In the genomic region with DNA sequence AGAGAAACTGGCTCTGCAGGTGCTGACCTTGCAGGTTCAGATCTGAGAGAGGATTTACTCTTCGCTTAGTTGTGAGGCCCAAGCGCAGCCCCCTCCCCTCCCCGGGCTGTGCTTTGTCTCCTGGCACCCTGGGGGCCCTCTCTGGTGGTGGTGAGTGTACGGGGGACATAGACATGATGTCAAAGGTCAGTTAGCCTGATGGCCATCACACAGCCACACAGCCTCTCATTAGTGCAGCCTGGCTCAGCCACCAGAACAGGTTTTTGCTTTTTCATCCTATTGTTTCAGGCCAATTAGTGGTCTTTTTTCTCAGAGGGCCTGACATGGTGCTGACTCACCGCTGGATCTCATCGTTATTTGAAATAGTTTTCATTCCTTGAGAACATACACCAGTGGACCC, we compare ENCODE assay signal across 14 cellular contexts.
DNase-seq lines count a peak whose midpoint lies in the region; ATAC-seq and TF ChIP-seq lines count a peak whose summit lies in the region.
"Had no signal": no experiment of that assay in that cellular context is flagged by ENCODE, and none has a peak within 500 bp of the region (broad histone marks: within the 10 kb centered on the region; RNA-seq: fewer than 3 reads in every experiment).

No MANE protein-coding gene starts in this region.

- no peak overlapping the region for H2BK20ac ChIP-seq in H9 (ENCODE audit: low read depth, low read length, poor library complexity, severe bottlenecking)

- H3K9ac ChIP-seq in neuronal stem cell (ENCODE audit: low read depth, low read length, poor library complexity) = no peak overlapping the region
- no peak overlapping the region for H3K9ac ChIP-seq in H9 (ENCODE audit: extremely low read depth, insufficient read length, low read length)
- H3K9ac ChIP-seq: BLaER1 treated with 17β-estradiol and CSF1 and Interleukin-3, amounts not matched to agents 10 nM and 100 nM had no signal

- H3K27ac Mint-ChIP-seq in type B pancreatic cell (peak overlapping the region; percentile 69), H9 (no peak overlapping the region)
- H3K27ac Mint-ChIP-seq: CD4-positive, alpha-beta T cell; IgD-negative memory B cell had no signal

- H3K9me3 Mint-ChIP-seq in type B pancreatic cell (no peaks in the 10 kb centered on the region), H9 (no peaks in the 10 kb centered on the region)
- H3K9me3 Mint-ChIP-seq: CD4-positive, alpha-beta T cell had no signal

- no peak overlapping the region for H3K56ac ChIP-seq in H9 (ENCODE audit: insufficient read length, low read depth, low read length)

- H3K4me3 ChIP-seq in H7 (ENCODE audit: insufficient read depth, low read depth, low read length) = no peak overlapping the region
- H3K4me3 ChIP-seq in neuronal stem cell (ENCODE audit: low read length in 2 of 2) = no peak overlapping the region
- H3K4me3 ChIP-seq: BLaER1 treated with 17β-estradiol and CSF1 and Interleukin-3, amounts not matched to agents 10 nM and 100 nM had no signal

- H4K8ac ChIP-seq in neuronal stem cell (ENCODE audit: low read depth, low read length) = no peak overlapping the region
- H4K8ac ChIP-seq in H9 (replicated peaks; ENCODE audit: insufficient read length, low read depth, low read length) = no peak overlapping the region

- no peak overlapping the region for H2BK120ac ChIP-seq in neuronal stem cell (ENCODE audit: low read depth, low read length)
- no peak overlapping the region for H2BK120ac ChIP-seq in H9 (ENCODE audit: low read depth, low read length, poor library complexity, severe bottlenecking)

- H3K4me1 Mint-ChIP-seq in type B pancreatic cell (ENCODE audit: unreplicated experiment) = peaks cover 4% of the 10 kb centered on the region
- H3K4me1 Mint-ChIP-seq in H9 = peaks cover 9 to 21% of the 10 kb centered on the region in 2 experiments
- H3K4me1 Mint-ChIP-seq: IgD-negative memory B cell had no signal

- H3K27me3 Mint-ChIP-seq in type B pancreatic cell = no peaks in the 10 kb centered on the region
- H3K27me3 Mint-ChIP-seq in H9 (ENCODE audit: low read depth) = peaks cover 4% of the 10 kb centered on the region
- H3K27me3 Mint-ChIP-seq: CD4-positive, alpha-beta T cell had no signal

- TF ChIP-seq CTCF in type B pancreatic cell (conservative IDR thresholded peaks at IDR 0.05) (no peak), H9 (conservative IDR thresholded peaks at IDR 0.05) (no peak)

- no CpG with 5 or more reads among the region's 6 CpGs for WGBS in neuronal stem cell (ENCODE audit: extremely low coverage in 2 of 2, insufficient read length in 2 of 2, insufficient replicate concordance in 1 of 2), 2 donors
- whole genome bisulfite sequencing in H9 (ENCODE audit: extremely low coverage, insufficient read length, low lambda C conversion rate) = no CpG with 5 or more reads among the region's 6 CpGs

- H3K4me3 Mint-ChIP-seq in type B pancreatic cell = peak overlapping the region; percentile 7
- H3K4me3 Mint-ChIP-seq in H9 = no peak overlapping the region
- H3K4me3 Mint-ChIP-seq: CD4-positive, alpha-beta T cell; IgD-negative memory B cell had no signal

- H3K27ac ChIP-seq in neuronal stem cell (replicated peaks; ENCODE audit: low read length) (peak overlapping the region; percentile 72), H9 (ENCODE audit: insufficient read length, low read depth, low read length) (no peak overlapping the region)
- H3K27ac ChIP-seq: BLaER1 treated with 17β-estradiol and CSF1 and Interleukin-3, amounts not matched to agents 10 nM and 100 nM had no signal

- H2AK5ac ChIP-seq in neuronal stem cell (ENCODE audit: low read depth, low read length) = no peak overlapping the region
- no peak overlapping the region for H2AK5ac ChIP-seq in H9 (ENCODE audit: insufficient read length, low read length)

- no peak overlapping the region for H2BK12ac ChIP-seq in neuronal stem cell (ENCODE audit: low read length)
- H2BK12ac ChIP-seq in H9 (ENCODE audit: insufficient read length, low read depth, low read length) = no peak overlapping the region

- no peak for ATAC-seq in GM18873 (IDR thresholded peaks at IDR 0.05; ENCODE audit: low FRiP score, unreplicated experiment)
- ATAC-seq: HCT116 had no signal

- H4K91ac ChIP-seq in neuronal stem cell (ENCODE audit: low read depth, low read length, poor library complexity) (no peak overlapping the region), H9 (ENCODE audit: insufficient read length, low read depth, low read length) (no peak overlapping the region)

- no peaks in the 10 kb centered on the region for H3K27me3 ChIP-seq in H7 (ENCODE audit: control insufficient read depth, insufficient read depth, low read length)
- no peaks in the 10 kb centered on the region for H3K27me3 ChIP-seq in neuronal stem cell (ENCODE audit: control insufficient read depth in 3 of 3, insufficient read depth in 3 of 3, low read depth in 1 of 3, low read length in 3 of 3)
- H3K27me3 ChIP-seq in H9 (ENCODE audit: insufficient read depth, low read length) = no peaks in the 10 kb centered on the region
- H3K27me3 ChIP-seq: BLaER1 treated with 17β-estradiol and CSF1 and Interleukin-3, amounts not matched to agents 10 nM and 100 nM had no signal

- H2BK15ac ChIP-seq in neuronal stem cell (ENCODE audit: low read length) (no peak overlapping the region), H9 (ENCODE audit: low read depth, low read length) (no peak overlapping the region)

- H4K20me1 ChIP-seq in H9 (ENCODE audit: control insufficient read depth, insufficient read depth, insufficient read length) = no peaks in the 10 kb centered on the region
- H4K20me1 ChIP-seq: BLaER1 treated with 17β-estradiol and CSF1 and Interleukin-3, amounts not matched to agents 10 nM and 100 nM had no signal

- no peaks in the 10 kb centered on the region for H3K23me2 ChIP-seq in H9 (ENCODE audit: insufficient read length, low read depth, low read length, poor library complexity, severe bottlenecking)

- H3K36me3 Mint-ChIP-seq in type B pancreatic cell (no peaks in the 10 kb centered on the region), H9 (ENCODE audit: insufficient read depth in 1 of 3, low read depth in 3 of 3) (no peaks in the 10 kb centered on the region; a peak in 1 of 7 replicates)
- H3K36me3 Mint-ChIP-seq: IgD-negative memory B cell had no signal

- H3K36me3 ChIP-seq in H7 (replicated peaks; ENCODE audit: control insufficient read depth, insufficient read depth, low read length) = no peaks in the 10 kb centered on the region
- H3K36me3 ChIP-seq in neuronal stem cell (replicated peaks in 1 of 2; ENCODE audit: control insufficient read depth in 2 of 2, insufficient read depth in 2 of 2, low read length in 2 of 2) = peaks cover 0 to 2% of the 10 kb centered on the region in 2 donors
- H3K36me3 ChIP-seq: BLaER1 treated with 17β-estradiol and CSF1 and Interleukin-3, amounts not matched to agents 10 nM and 100 nM had no signal

- H3K4me2 ChIP-seq in neuronal stem cell (ENCODE audit: insufficient read depth, low read length, poor library complexity, severe bottlenecking) (no peak overlapping the region), H9 (ENCODE audit: insufficient read depth, insufficient read length, low read length) (no peak overlapping the region)
- H3K4me2 ChIP-seq: BLaER1 treated with 17β-estradiol and CSF1 and Interleukin-3, amounts not matched to agents 10 nM and 100 nM had no signal

- H3K4me1 ChIP-seq in neuronal stem cell (ENCODE audit: control insufficient read depth in 2 of 2, insufficient read depth in 1 of 2, low read depth in 1 of 2, low read length in 2 of 2) = peaks cover 0 to 25% of the 10 kb centered on the region in 2 donors
- no peaks in the 10 kb centered on the region for H3K4me1 ChIP-seq in H9 (ENCODE audit: insufficient read depth, low read length)
- H3K4me1 ChIP-seq: BLaER1 treated with 17β-estradiol and CSF1 and Interleukin-3, amounts not matched to agents 10 nM and 100 nM had no signal

- H3K14ac ChIP-seq in neuronal stem cell (ENCODE audit: low read length) (no peak overlapping the region), H9 (ENCODE audit: insufficient read depth, low read length) (no peak overlapping the region; the same call in 1 of the 2 replicates)

- H2BK5ac ChIP-seq in neuronal stem cell (ENCODE audit: low read length) (no peak overlapping the region), H9 (ENCODE audit: insufficient read length, low read length) (no peak overlapping the region)

- H3K23ac ChIP-seq in neuronal stem cell (ENCODE audit: low read depth, low read length, poor library complexity) (no peak overlapping the region), H9 (ENCODE audit: insufficient read length, low read depth, low read length) (no peak overlapping the region)

- peaks cover 0 to 4% of the 10 kb centered on the region in 2 donors for H3K9me3 ChIP-seq in neuronal stem cell (replicated peaks in 1 of 2; ENCODE audit: control insufficient read depth in 2 of 2, insufficient read depth in 1 of 2, low read depth in 1 of 2, low read length in 2 of 2)
- H3K9me3 ChIP-seq in H9 (ENCODE audit: control insufficient read depth, low read depth, low read length) = no peaks in the 10 kb centered on the region
- H3K9me3 ChIP-seq: BLaER1 treated with 17β-estradiol and CSF1 and Interleukin-3, amounts not matched to agents 10 nM and 100 nM had no signal

- H3T11ph ChIP-seq in H9 (ENCODE audit: low read length) = no peak overlapping the region

- H3K79me2 ChIP-seq in H9 (ENCODE audit: insufficient read depth, low read length) = no peaks in the 10 kb centered on the region

- H3K79me1 ChIP-seq in neuronal stem cell (ENCODE audit: low read depth, low read length) (no peaks in the 10 kb centered on the region), H9 (ENCODE audit: insufficient read depth, low read depth, low read length, poor library complexity, severe bottlenecking) (no peaks in the 10 kb centered on the region)

- H3K18ac ChIP-seq in neuronal stem cell (ENCODE audit: low read length) (no peak overlapping the region), H9 (ENCODE audit: insufficient read length, low read depth, low read length) (no peak overlapping the region)

- H2AFZ ChIP-seq in neuronal stem cell (ENCODE audit: low read length) (no peak overlapping the region), H9 (ENCODE audit: low read length) (no peak overlapping the region)

- H3K4ac ChIP-seq in neuronal stem cell (ENCODE audit: low read length) (no peak overlapping the region), H9 (ENCODE audit: low read depth, low read length) (no peak overlapping the region)

- no peak overlapping the region for H4K5ac ChIP-seq in H9 (ENCODE audit: insufficient read length, low read depth, low read length)

- DNase-seq in H7 (peak; percentile 33), ecto neural progenitor cell (ENCODE audit: low spot score) (peak; percentile 67), neuronal stem cell (ENCODE audit: low spot score) (peak; percentile 79), type B pancreatic cell (ENCODE audit: extremely low spot score, unreplicated experiment) (no peak), H9 (no peak), HK-2 (ENCODE audit: unreplicated experiment) (no peak)
- DNase-seq: ACHN; Calu3; CD4-positive, alpha-beta T cell; DMS 273 treated with DMSO at 0.1 percent for 48 hours had no signal

Comparison
In these comparisons a context has a peak if more than half of its experiments do, and no peak if none do; other contexts are left out.
1. DNase-seq: peak in H7 (single experiment), ecto neural progenitor cell (single experiment) and neuronal stem cell (single experiment); none in type B pancreatic cell (single experiment), H9 (single experiment) and HK-2 (single experiment).